9 cellular contexts compared by ENCODE assay signal in the genomic region with DNA sequence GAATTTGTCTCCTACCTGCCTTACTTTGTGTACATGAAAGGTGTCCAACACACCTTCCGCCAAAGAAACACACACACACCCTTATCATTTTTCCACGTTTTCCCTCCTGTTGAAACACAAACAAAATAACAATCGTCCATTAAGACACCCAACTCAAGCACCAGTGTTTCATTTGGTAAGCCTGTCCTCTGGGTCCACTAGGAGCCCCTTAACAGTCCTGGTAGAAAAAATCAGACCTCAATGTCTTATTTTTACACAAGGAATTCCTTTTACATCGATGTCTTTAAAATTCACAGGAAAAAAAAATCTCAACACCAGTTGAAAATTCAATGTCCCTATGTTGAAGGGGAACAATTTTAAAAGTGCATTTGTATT. TPM values are rescaled to one million over a fixed set of nuclear protein-coding genes. Genes with fewer than 3 reads are reported as not detected.
A peak's percentile ranks its signal among the peaks of the same experiment; 100 is the strongest.
DNase-seq lines count a peak whose midpoint lies in the region; ATAC-seq and TF ChIP-seq lines count a peak whose summit lies in the region.
"Had no signal": no experiment of that assay in that cellular context is flagged by ENCODE, and none has a peak within 500 bp of the region (broad histone marks: within the 10 kb centered on the region; RNA-seq: fewer than 3 reads in every experiment).

No MANE protein-coding gene starts in this region.

- H3K4me1 ChIP-seq in mesodermal cell (ENCODE audit: control insufficient read depth, insufficient read depth, low read length, poor library complexity, severe bottlenecking) (peaks cover 20% of the 10 kb centered on the region), upper lobe of left lung (peaks cover 43 to 70% (median 58%) of the 10 kb centered on the region in 4 donors)

- TF ChIP-seq EP300 in upper lobe of left lung (IDR thresholded peaks at IDR 0.05), result no peak

- CTCF ChIA-PET in MCF 10A (lab: Yijun Ruan, JAX), result interaction anchor here (0.7 to 6.0 kb wide), 5 partner anchors 177 to 360 kb away, joined by 3 to 45 read pairs (median 4); no protein-coding TSS in a partner anchor

- TF ChIP-seq POLR2A in upper lobe of left lung (IDR thresholded peaks at IDR 0.05), result no peak

- no peaks in the 10 kb centered on the region for H3K9me3 Mint-ChIP-seq in activated naive CD4-positive, alpha-beta T cell treated with anti-CD3 and anti-CD28 coated beads, Interleukin-2, amount 50 U/mL, for 24 hours
- H3K9me3 Mint-ChIP-seq in MCF 10A (ENCODE audit: unreplicated experiment), result no peaks in the 10 kb centered on the region

- no peak for ATAC-seq in upper lobe of left lung (ENCODE audit: low FRiP score in 2 of 2)
- no peak for ATAC-seq in HG03135 (IDR thresholded peaks at IDR 0.05; ENCODE audit: unreplicated experiment)

- no peaks in the 10 kb centered on the region for H3K36me3 Mint-ChIP-seq in activated naive CD4-positive, alpha-beta T cell treated with anti-CD3 and anti-CD28 coated beads, Interleukin-2, amount 50 U/mL, for 24 hours
- H3K36me3 Mint-ChIP-seq in MCF 10A (ENCODE audit: insufficient read depth, unreplicated experiment), result peaks cover 36% of the 10 kb centered on the region

- 25 to 35% methylated on average over 3 of the region's 4 CpGs for WGBS in mesodermal cell (ENCODE audit: insufficient coverage in 2 of 2), 2 experiments
- WGBS in upper lobe of left lung, 2 donors, result 19 to 29% methylated on average over 4 of the region's 4 CpGs

- POLR2A ChIA-PET in MCF 10A (lab: Yijun Ruan, JAX), result interaction anchor here (0.7 to 10.1 kb wide), 13 partner anchors 9 to 462 kb away, joined by 3 to 193 read pairs (median 13); no protein-coding TSS in a partner anchor

- DNase-seq in activated naive CD4-positive, alpha-beta T cell treated with anti-CD3 and anti-CD28 coated beads, Interleukin-2, amount 50 U/mL, for 16 hours, result no peak
- DNase-seq in MCF 10A (ENCODE audit: unreplicated experiment), result no peak
- no peak for DNase-seq in upper lobe of left lung
- no peak for DNase-seq in NCI-H2029 (lab: John Stamatoyannopoulos, UW)
- no peak for DNase-seq in DMS153 treated with DMSO at 0.1 percent for 48 hours (lab: John Stamatoyannopoulos, UW; ENCODE audit: unreplicated experiment)
- DNase-seq: MG63 had no signal

- peaks cover 35% of the 10 kb centered on the region for H3K4me1 Mint-ChIP-seq in activated naive CD4-positive, alpha-beta T cell treated with anti-CD3 and anti-CD28 coated beads, Interleukin-2, amount 50 U/mL, for 24 hours
- peaks cover 26% of the 10 kb centered on the region for H3K4me1 Mint-ChIP-seq in MCF 10A (ENCODE audit: insufficient read depth, unreplicated experiment)

- H3K27ac ChIP-seq in mesodermal cell (ENCODE audit: low read depth, low read length, severe bottlenecking), result peak overlapping the region; percentile 97
- H3K27ac ChIP-seq in upper lobe of left lung, result peak overlapping the region; percentile 49 to 93 (median 92)

- no peaks in the 10 kb centered on the region for H3K9me3 ChIP-seq in mesodermal cell (ENCODE audit: control insufficient read depth, low read length)
- no peaks in the 10 kb centered on the region for H3K9me3 ChIP-seq in upper lobe of left lung
- H3K9me3 ChIP-seq: MG63 had no signal

- intact Hi-C loops in MCF 10A (cut with micrococcal nuclease), result loop anchor here (2.0 to 10.0 kb wide), 2 partner anchors 265 to 475 kb away; no protein-coding TSS in a partner anchor

- TF ChIP-seq CTCF in MCF 10A (IDR thresholded peaks at IDR 0.05; ENCODE audit: unreplicated experiment) (no peak), upper lobe of left lung (IDR thresholded peaks at IDR 0.05) (no peak)

- H3K36me3 ChIP-seq in mesodermal cell (ENCODE audit: control insufficient read depth, insufficient read depth, low read length) (no peaks in the 10 kb centered on the region), upper lobe of left lung (no peaks in the 10 kb centered on the region)

- H3K27me3 Mint-ChIP-seq in activated naive CD4-positive, alpha-beta T cell treated with anti-CD3 and anti-CD28 coated beads, Interleukin-2, amount 50 U/mL, for 24 hours, result peaks cover 20% of the 10 kb centered on the region
- no peaks in the 10 kb centered on the region for H3K27me3 Mint-ChIP-seq in MCF 10A (ENCODE audit: insufficient read depth, unreplicated experiment)

- BruUV-seq in MCF 10A (replicated peaks; lab: Mats Ljungman, UMichigan), result no TSS peak

- H3K27ac Mint-ChIP-seq in activated naive CD4-positive, alpha-beta T cell treated with anti-CD3 and anti-CD28 coated beads, Interleukin-2, amount 50 U/mL, for 24 hours, result no peak overlapping the region
- peak overlapping the region; percentile 47 for H3K27ac Mint-ChIP-seq in MCF 10A (ENCODE audit: low read depth, unreplicated experiment)

- peak overlapping the region; percentile 50 for H3K4me3 Mint-ChIP-seq in activated naive CD4-positive, alpha-beta T cell treated with anti-CD3 and anti-CD28 coated beads, Interleukin-2, amount 50 U/mL, for 24 hours
- peak overlapping the region; percentile 97 for H3K4me3 Mint-ChIP-seq in MCF 10A (ENCODE audit: unreplicated experiment)

- H3K27me3 ChIP-seq in upper lobe of left lung, result peaks cover 0 to 4% (median 0%) of the 10 kb centered on the region in 4 donors
- H3K27me3 ChIP-seq: MG63 had no signal

- H3K4me3 ChIP-seq in mesodermal cell (ENCODE audit: extremely low read depth, insufficient read depth, low read length, poor library complexity, severe bottlenecking), result no peak overlapping the region
- peak overlapping the region in 1 of 4 donors; percentile 61 for H3K4me3 ChIP-seq in upper lobe of left lung
- H3K4me3 ChIP-seq: MG63 had no signal

RNA-seq across cellular contexts. Expression of gene HES1, which starts 4.0 kb away (rescaled TPM):
- total RNA-seq in MCF 10A (2022) (34.6 and 37.8 TPM in 2 replicates), upper lobe of left lung (10 to 100 TPM; 12.6 to 43.4 (median 25.9) TPM)
- polyA plus RNA-seq in mesodermal cell (2013, experiment 1 of 2), result 86.7 TPM
- 82.3 TPM for polyA plus RNA-seq in mesodermal cell (2013, experiment 2 of 2)
